ENCODE assay signal across 2 cellular contexts in genomic region chr12:12539411-12539810, GRCh38.
TF ChIP-seq lines count a peak whose summit lies in the region.

No MANE protein-coding gene starts in this region.

TF ChIP-seq in SK-N-SH treated with all-trans-retinoic acid at 6 μM for 48 hours, 23 proteins besides CTCF, POLR2A, EP300 and RAD21 (continued from another document):
- TF ChIP-seq TSHZ2 (CRISPR knock-in tag; IDR thresholded peaks at IDR 0.05) (no peak), ISL1 (CRISPR knock-in tag; IDR thresholded peaks at IDR 0.05) (peak; percentile 69)

TF ChIP-seq in SK-N-SH, 30 proteins besides CTCF, POLR2A, EP300 and RAD21 (continued from another document):
- TF ChIP-seq MAX (IDR thresholded peaks at IDR 0.05; ENCODE audit: low read depth): no peak
- TF ChIP-seq POLR2AphosphoS5 (IDR thresholded peaks at IDR 0.05; ENCODE audit: low read depth, low read length): no peak
